In the genomic region with DNA sequence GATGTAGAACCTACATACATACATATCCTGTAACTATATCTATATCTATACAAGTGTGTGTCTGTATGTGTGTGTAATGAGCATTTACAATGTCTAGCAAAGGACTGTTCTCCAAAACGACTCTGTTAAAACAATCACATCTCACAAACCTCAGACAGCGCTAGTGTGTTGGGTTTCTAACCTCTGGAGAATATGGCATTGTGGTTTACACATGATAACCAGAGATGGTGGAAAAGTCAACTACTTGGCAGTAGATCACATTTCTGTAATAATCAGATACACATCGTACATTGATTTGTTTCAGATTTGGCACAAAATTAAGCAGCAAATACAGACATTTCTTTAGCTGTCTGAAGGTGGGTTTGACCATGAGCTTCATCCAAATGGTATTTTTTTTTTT, we compare ENCODE assay signal across 1 cellular context.
TF ChIP-seq lines count a peak whose summit lies in the region.

No MANE protein-coding gene starts in this region.

TF ChIP-seq in GM23338, 12 proteins besides CTCF, POLR2A, EP300 and RAD21 (continued from another document):
- TF ChIP-seq, protein P1, sequence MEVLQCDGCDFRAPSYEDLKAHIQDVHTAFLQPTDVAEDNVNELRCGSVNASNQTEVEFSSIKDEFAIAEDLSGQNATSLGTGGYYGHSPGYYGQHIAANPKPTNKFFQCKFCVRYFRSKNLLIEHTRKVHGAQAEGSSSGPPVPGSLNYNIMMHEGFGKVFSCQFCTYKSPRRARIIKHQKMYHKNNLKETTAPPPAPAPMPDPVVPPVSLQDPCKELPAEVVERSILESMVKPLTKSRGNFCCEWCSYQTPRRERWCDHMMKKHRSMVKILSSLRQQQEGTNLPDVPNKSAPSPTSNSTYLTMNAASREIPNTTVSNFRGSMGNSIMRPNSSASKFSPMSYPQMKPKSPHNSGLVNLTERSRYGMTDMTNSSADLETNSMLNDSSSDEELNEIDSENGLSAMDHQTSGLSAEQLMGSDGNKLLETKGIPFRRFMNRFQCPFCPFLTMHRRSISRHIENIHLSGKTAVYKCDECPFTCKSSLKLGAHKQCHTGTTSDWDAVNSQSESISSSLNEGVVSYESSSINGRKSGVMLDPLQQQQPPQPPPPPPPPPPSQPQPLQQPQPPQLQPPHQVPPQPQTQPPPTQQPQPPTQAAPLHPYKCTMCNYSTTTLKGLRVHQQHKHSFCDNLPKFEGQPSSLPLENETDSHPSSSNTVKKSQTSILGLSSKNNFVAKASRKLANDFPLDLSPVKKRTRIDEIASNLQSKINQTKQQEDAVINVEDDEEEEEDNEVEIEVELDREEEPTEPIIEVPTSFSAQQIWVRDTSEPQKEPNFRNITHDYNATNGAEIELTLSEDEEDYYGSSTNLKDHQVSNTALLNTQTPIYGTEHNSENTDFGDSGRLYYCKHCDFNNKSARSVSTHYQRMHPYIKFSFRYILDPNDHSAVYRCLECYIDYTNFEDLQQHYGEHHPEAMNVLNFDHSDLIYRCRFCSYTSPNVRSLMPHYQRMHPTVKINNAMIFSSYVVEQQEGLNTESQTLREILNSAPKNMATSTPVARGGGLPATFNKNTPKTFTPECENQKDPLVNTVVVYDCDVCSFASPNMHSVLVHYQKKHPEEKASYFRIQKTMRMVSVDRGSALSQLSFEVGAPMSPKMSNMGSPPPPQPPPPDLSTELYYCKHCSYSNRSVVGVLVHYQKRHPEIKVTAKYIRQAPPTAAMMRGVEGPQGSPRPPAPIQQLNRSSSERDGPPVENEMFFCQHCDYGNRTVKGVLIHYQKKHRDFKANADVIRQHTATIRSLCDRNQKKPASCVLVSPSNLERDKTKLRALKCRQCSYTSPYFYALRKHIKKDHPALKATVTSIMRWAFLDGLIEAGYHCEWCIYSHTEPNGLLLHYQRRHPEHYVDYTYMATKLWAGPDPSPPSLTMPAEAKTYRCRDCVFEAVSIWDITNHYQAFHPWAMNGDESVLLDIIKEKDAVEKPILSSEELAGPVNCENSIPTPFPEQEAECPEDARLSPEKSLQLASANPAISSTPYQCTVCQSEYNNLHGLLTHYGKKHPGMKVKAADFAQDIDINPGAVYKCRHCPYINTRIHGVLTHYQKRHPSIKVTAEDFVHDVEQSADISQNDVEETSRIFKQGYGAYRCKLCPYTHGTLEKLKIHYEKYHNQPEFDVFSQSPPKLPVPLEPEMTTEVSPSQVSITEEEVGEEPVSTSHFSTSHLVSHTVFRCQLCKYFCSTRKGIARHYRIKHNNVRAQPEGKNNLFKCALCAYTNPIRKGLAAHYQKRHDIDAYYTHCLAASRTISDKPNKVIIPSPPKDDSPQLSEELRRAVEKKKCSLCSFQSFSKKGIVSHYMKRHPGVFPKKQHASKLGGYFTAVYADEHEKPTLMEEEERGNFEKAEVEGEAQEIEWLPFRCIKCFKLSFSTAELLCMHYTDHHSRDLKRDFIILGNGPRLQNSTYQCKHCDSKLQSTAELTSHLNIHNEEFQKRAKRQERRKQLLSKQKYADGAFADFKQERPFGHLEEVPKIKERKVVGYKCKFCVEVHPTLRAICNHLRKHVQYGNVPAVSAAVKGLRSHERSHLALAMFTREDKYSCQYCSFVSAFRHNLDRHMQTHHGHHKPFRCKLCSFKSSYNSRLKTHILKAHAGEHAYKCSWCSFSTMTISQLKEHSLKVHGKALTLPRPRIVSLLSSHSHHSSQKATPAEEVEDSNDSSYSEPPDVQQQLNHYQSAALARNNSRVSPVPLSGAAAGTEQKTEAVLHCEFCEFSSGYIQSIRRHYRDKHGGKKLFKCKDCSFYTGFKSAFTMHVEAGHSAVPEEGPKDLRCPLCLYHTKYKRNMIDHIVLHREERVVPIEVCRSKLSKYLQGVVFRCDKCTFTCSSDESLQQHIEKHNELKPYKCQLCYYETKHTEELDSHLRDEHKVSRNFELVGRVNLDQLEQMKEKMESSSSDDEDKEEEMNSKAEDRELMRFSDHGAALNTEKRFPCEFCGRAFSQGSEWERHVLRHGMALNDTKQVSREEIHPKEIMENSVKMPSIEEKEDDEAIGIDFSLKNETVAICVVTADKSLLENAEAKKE (CRISPR knock-in tag; IDR thresholded peaks at IDR 0.05), result no peak
- no peak for TF ChIP-seq EZH2 (IDR thresholded peaks at IDR 0.05; ENCODE audit: low read depth, unreplicated experiment)
- TF ChIP-seq CREB1 (CRISPR knock-in tag; IDR thresholded peaks at IDR 0.05; ENCODE audit: low read depth), result no peak
- no peak for TF ChIP-seq POLR2AphosphoS5 (IDR thresholded peaks at IDR 0.05; ENCODE audit: low read depth)
TF ChIP-seq in GM23338: peak in this region for 0.
